8 cellular contexts compared by ENCODE assay signal in genomic region chr7:128937647-128938523, GRCh38. TPM values are rescaled to one million over a fixed set of nuclear protein-coding genes. Genes with fewer than 3 reads are reported as not detected.
DNase-seq lines count a peak whose midpoint lies in the region; TF ChIP-seq lines count a peak whose summit lies in the region.

Gene IRF5 (plus strand): TSS chr7:128937927. CDS start chr7:128942082, 4,155 bp downstream.

- peaks cover 60% of the 10 kb centered on the region for H3K79me2 ChIP-seq in Loucy (ENCODE audit: insufficient read depth, low read length)

- H3K9me3 ChIP-seq in Loucy (ENCODE audit: insufficient read depth, low read depth, low read length): no peaks in the 10 kb centered on the region
- no peaks in the 10 kb centered on the region for H3K9me3 ChIP-seq in right atrium auricular region

- peak within 1 kb of the TSS in 1 of 2 donors; percentile 45 for H3K27ac ChIP-seq in right atrium auricular region

- H3K9ac ChIP-seq in Loucy (ENCODE audit: low read depth, low read length, poor library complexity, severe bottlenecking): peak within 1 kb of the TSS; percentile 97

- H3K36me3 Mint-ChIP-seq in activated naive CD4-positive, alpha-beta T cell treated with anti-CD3 and anti-CD28 coated beads, Interleukin-2, amount 50 U/mL, for 24 hours: no peaks in the 10 kb centered on the region

- peaks cover 21% of the 10 kb centered on the region for H3K4me1 Mint-ChIP-seq in activated naive CD4-positive, alpha-beta T cell treated with anti-CD3 and anti-CD28 coated beads, Interleukin-2, amount 50 U/mL, for 24 hours

- H3K4me2 ChIP-seq in Loucy (ENCODE audit: low read depth, low read length, poor library complexity, severe bottlenecking): peak within 1 kb of the TSS; percentile 97

- H3K9me2 ChIP-seq in Loucy (replicated peaks; ENCODE audit: low read depth, low read length): no peaks in the 10 kb centered on the region

- H3K36me3 ChIP-seq in Loucy (ENCODE audit: insufficient read depth, low read length): no peaks in the 10 kb centered on the region
- no peaks in the 10 kb centered on the region for H3K36me3 ChIP-seq in right atrium auricular region

- DNase-seq in activated naive CD4-positive, alpha-beta T cell treated with Interleukin-2 at 50 U/mL for 16 hours: peak; percentile 38
- no peak for DNase-seq in activated naive CD4-positive, alpha-beta T cell (lab: John Stamatoyannopoulos, UW)
- DNase-seq in right atrium auricular region (ENCODE audit: low spot score): no peak
- peak; percentile 18 for DNase-seq in renal cortical epithelial cell (ENCODE audit: low read depth)
- DNase-seq in effector CD4-positive, alpha-beta T cell: no peak
- no peak for DNase-seq in NCI-H2029 (lab: John Stamatoyannopoulos, UW)

- no peaks in the 10 kb centered on the region for H4K20me1 ChIP-seq in Loucy (ENCODE audit: insufficient read depth, low read length, poor library complexity, severe bottlenecking)

- H3K27me3 ChIP-seq in Loucy (ENCODE audit: insufficient read depth, low read length, poor library complexity, severe bottlenecking) (peaks cover 6% of the 10 kb centered on the region), right atrium auricular region (no peaks in the 10 kb centered on the region)

- TF ChIP-seq CTCF in Loucy (conservative IDR thresholded peaks at IDR 0.05; ENCODE audit: low read length): no peak
- no peak for TF ChIP-seq CTCF in right atrium auricular region (IDR thresholded peaks at IDR 0.05)

- H3K4me3 ChIP-seq in Loucy (ENCODE audit: low read length, poor library complexity, severe bottlenecking) (peak within 1 kb of the TSS; percentile 86), right atrium auricular region (peak within 1 kb of the TSS; percentile 33 to 60)

- H3K9me3 Mint-ChIP-seq in activated naive CD4-positive, alpha-beta T cell treated with anti-CD3 and anti-CD28 coated beads, Interleukin-2, amount 50 U/mL, for 24 hours: no peaks in the 10 kb centered on the region

- H3F3A ChIP-seq in Loucy (ENCODE audit: low read depth): peaks cover 7% of the 10 kb centered on the region; the same call in 1 of the 2 replicates

- H3K27me3 Mint-ChIP-seq in activated naive CD4-positive, alpha-beta T cell treated with anti-CD3 and anti-CD28 coated beads, Interleukin-2, amount 50 U/mL, for 24 hours: peaks cover 13% of the 10 kb centered on the region

- peak within 1 kb of the TSS; percentile 74; the same call in 1 of the 2 replicates for H2AFZ ChIP-seq in Loucy (ENCODE audit: low read length)

- peak within 1 kb of the TSS; percentile 81 for H3K4me3 Mint-ChIP-seq in activated naive CD4-positive, alpha-beta T cell treated with anti-CD3 and anti-CD28 coated beads, Interleukin-2, amount 50 U/mL, for 24 hours

- no peak within 1 kb of the TSS for H3K27ac Mint-ChIP-seq in activated naive CD4-positive, alpha-beta T cell treated with anti-CD3 and anti-CD28 coated beads, Interleukin-2, amount 50 U/mL, for 24 hours

- peaks cover 45% of the 10 kb centered on the region for H3K4me1 ChIP-seq in Loucy (ENCODE audit: insufficient read depth, low read length, poor library complexity, severe bottlenecking)
- H3K4me1 ChIP-seq in right atrium auricular region: peaks cover 0 to 14% of the 10 kb centered on the region in 2 donors

RNA-seq across cellular contexts. Expression of gene IRF5, which starts in this region (rescaled TPM):
- total RNA-seq in right atrium auricular region (1 to 10 TPM; 2.7 to 4.4 TPM), renal cortical epithelial cell (5.4 and 7.7 TPM in 2 replicates)

Comparison
In these comparisons a context has a peak if more than half of its experiments do, and no peak if none do; other contexts are left out.
1. DNase-seq: peak in activated naive CD4-positive, alpha-beta T cell treated with Interleukin-2 at 50 U/mL for 16 hours (single experiment) and renal cortical epithelial cell (single experiment); none in activated naive CD4-positive, alpha-beta T cell (0 of 4), right atrium auricular region (single experiment), effector CD4-positive, alpha-beta T cell (single experiment) and NCI-H2029 (single experiment).